ENCODE assay signal across 27 cellular contexts in the genomic region with DNA sequence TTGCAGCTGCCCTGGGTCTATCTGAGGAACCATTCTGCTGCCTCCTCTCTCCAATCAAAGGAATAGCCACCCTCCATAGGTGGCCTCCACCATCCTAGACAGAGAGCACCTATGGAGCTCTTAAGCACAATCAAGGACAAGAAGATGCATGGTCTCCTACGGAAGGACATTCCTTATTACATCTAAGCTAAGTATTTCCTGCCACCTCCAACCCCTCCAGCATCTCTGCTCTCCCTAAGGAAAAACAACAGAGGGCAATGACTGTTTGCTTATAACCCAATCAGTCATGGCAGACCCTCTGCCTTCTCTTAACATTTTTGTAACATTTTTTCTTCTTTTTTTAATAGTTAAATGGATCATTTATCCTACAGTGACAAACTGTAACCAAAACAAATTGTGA. TPM values are rescaled to one million over a fixed set of nuclear protein-coding genes. Genes with fewer than 3 reads are reported as not detected.
A peak's percentile ranks its signal among the peaks of the same experiment; 100 is the strongest.
DNase-seq lines count a peak whose midpoint lies in the region; ATAC-seq, FAIRE-seq and TF ChIP-seq lines count a peak whose summit lies in the region.
"Had no signal": no experiment of that assay in that cellular context is flagged by ENCODE, and none has a peak within 500 bp of the region (broad histone marks: within the 10 kb centered on the region; RNA-seq: fewer than 3 reads in every experiment).

No MANE protein-coding gene starts in this region.

- H3K4me1 Mint-ChIP-seq in nephron (peaks cover 15% of the 10 kb centered on the region), Calu3 (ENCODE audit: low read depth, unreplicated experiment) (peaks cover 15% of the 10 kb centered on the region)
- no peaks in the 10 kb centered on the region for H3K4me1 Mint-ChIP-seq in activated CD4-positive, alpha-beta memory T cell treated with anti-CD3 and anti-CD28 coated beads for 36 hours (ENCODE audit: low read depth)

- dilution Hi-C loops in mammary epithelial cell (cut with HindIII; ENCODE audit: low sequenced_read_pairs), result no loop called here

- H3K4me1 ChIP-seq in mammary epithelial cell (ENCODE audit: insufficient read depth, low read length), result no peaks in the 10 kb centered on the region
- H3K4me1 ChIP-seq in breast epithelium, result no peaks in the 10 kb centered on the region
- H3K4me1 ChIP-seq in K562 (replicated peaks in 1 of 2; ENCODE audit: control insufficient read depth in 2 of 2, insufficient read depth in 2 of 2, low read length in 2 of 2), result no peaks in the 10 kb centered on the region; a peak in 2 of 5 replicates
- H3K4me1 ChIP-seq in upper lobe of right lung, result no peaks in the 10 kb centered on the region
- H3K4me1 ChIP-seq in heart left ventricle, result peaks cover 0 to 2% (median 0%) of the 10 kb centered on the region in 12 donors
- H3K4me1 ChIP-seq: HAP-1 had no signal

- WGBS in mammary epithelial cell (ENCODE audit: low coverage, missing lambda C conversion rate), result 43% methylated on average over 1 of the region's 1 CpG
- WGBS in K562 (ENCODE audit: insufficient coverage, low coverage, missing lambda C conversion rate), result 0% methylated on average over 1 of the region's 1 CpG
- 29 to 64% (median 43%) methylated on average over 1 of the region's 1 CpG for WGBS in heart left ventricle, 4 donors

- TF ChIP-seq POLR2A in breast epithelium (IDR thresholded peaks at IDR 0.05), result no peak
- TF ChIP-seq POLR2A in K562 (conservative IDR thresholded peaks at IDR 0.05), result no peak
- TF ChIP-seq POLR2A in heart left ventricle (IDR thresholded peaks at IDR 0.05), result no peak

- ATAC-seq in K562, result no peak
- peak; percentile 20 for ATAC-seq in upper lobe of right lung
- ATAC-seq in heart left ventricle, result no peak
- ATAC-seq: A549, GM12878 had no signal

- peak overlapping the region; percentile 26 for H2AFZ ChIP-seq in mammary epithelial cell (ENCODE audit: low read depth, low read length)
- H2AFZ ChIP-seq in K562 (ENCODE audit: low read depth, low read length), result peak overlapping the region; percentile 65; the same call in 1 of the 2 replicates
- H2AFZ ChIP-seq: GM23248 had no signal

- TF ChIP-seq CTCF in mammary epithelial cell (conservative IDR thresholded peaks at IDR 0.05 in 1 of 2, IDR thresholded peaks at IDR 0.05 in 1 of 2; ENCODE audit: extremely low read depth in 1 of 2, insufficient read depth in 1 of 2, low read depth in 1 of 2, low read length in 2 of 2) (no peak), breast epithelium (IDR thresholded peaks at IDR 0.05) (no peak), K562 (IDR thresholded peaks at IDR 0.05 in 2 of 3, conservative IDR thresholded peaks at IDR 0.05 in 1 of 3; ENCODE audit: insufficient read depth in 2 of 3, low read depth in 1 of 3, low read length in 3 of 3) (no peak), nephron (IDR thresholded peaks at IDR 0.05; ENCODE audit: unreplicated experiment in 3 of 3) (no peak), upper lobe of right lung (IDR thresholded peaks at IDR 0.05) (no peak), heart left ventricle (IDR thresholded peaks at IDR 0.05) (no peak), Calu3 (IDR thresholded peaks at IDR 0.05; ENCODE audit: unreplicated experiment) (no peak)

- no peak overlapping the region for H3K9ac ChIP-seq in mammary epithelial cell (ENCODE audit: insufficient read depth, low read length)
- no peak overlapping the region for H3K9ac ChIP-seq in K562 (ENCODE audit: insufficient read depth in 1 of 2, low read depth in 2 of 2, low read length in 2 of 2)
- H3K9ac ChIP-seq: GM23248 had no signal

- no peaks in the 10 kb centered on the region for H3K9me1 ChIP-seq in K562 (ENCODE audit: control insufficient read depth, insufficient read depth, low read length)

- H3K27me3 ChIP-seq in mammary epithelial cell (ENCODE audit: insufficient read depth, low read length) (no peaks in the 10 kb centered on the region), breast epithelium (no peaks in the 10 kb centered on the region), K562 (ENCODE audit: control insufficient read depth in 2 of 2, insufficient read depth in 2 of 2, low read length in 2 of 2) (no peaks in the 10 kb centered on the region), upper lobe of right lung (no peaks in the 10 kb centered on the region), heart left ventricle (no peaks in the 10 kb centered on the region)

- intact Hi-C loops in mammary epithelial cell (cut with micrococcal nuclease) (loop anchor here (1.0 to 5.0 kb wide), 7 partner anchors 54 to 241 kb away; no protein-coding TSS in a partner anchor), breast epithelium (cut with DNase I; ENCODE audit: low total_unique reads) (no loop called here), K562 (cut with micrococcal nuclease) (loop anchor here (1.0 to 10.0 kb wide), 6 partner anchors 54 to 274 kb away; partner anchors contain the start of gene OXA1L), upper lobe of right lung (cut with DNase I) (loop anchor here (10.0 kb wide), 1 partner anchor 84 kb away; no protein-coding TSS in a partner anchor), heart left ventricle (cut with DNase I) (loop anchor here in 7 of 10 donors (5.0 to 10.0 kb wide), 5 partner anchors 156 to 196 kb away; partner anchors contain the start of genes SLC7A7 (in 5 of the 7) and MRPL52 (in 1 of the 7)), Calu3 (cut with micrococcal nuclease; ENCODE audit: unreplicated experiment) (loop anchor here (5.0 kb wide), 1 partner anchor 193 kb away; no protein-coding TSS in a partner anchor)
- intact Hi-C loops in activated CD4-positive, alpha-beta memory T cell treated with anti-CD3 and anti-CD28 coated beads for 36 hours (cut with micrococcal nuclease), result no loop called here

- H3K4me2 ChIP-seq in mammary epithelial cell (ENCODE audit: insufficient read depth, low read depth, low read length) (no peak overlapping the region), K562 (ENCODE audit: insufficient read depth, low read length) (no peak overlapping the region)
- H3K4me2 ChIP-seq: A549 had no signal

- no peak overlapping the region for H3K4me3 Mint-ChIP-seq in nephron
- H3K4me3 Mint-ChIP-seq in activated CD4-positive, alpha-beta memory T cell treated with anti-CD3 and anti-CD28 coated beads for 36 hours, result no peak overlapping the region
- no peak overlapping the region for H3K4me3 Mint-ChIP-seq in Calu3 (ENCODE audit: low read depth, unreplicated experiment)
- H3K4me3 Mint-ChIP-seq: CD4-positive, alpha-beta T cell had no signal

- in situ Hi-C loops in mammary epithelial cell (cut with MboI; ENCODE audit: low sequenced_read_pairs in 2 of 2), result loop anchor here (5.0 to 25.0 kb wide), 3 partner anchors 92 to 264 kb away; partner anchors contain the start of gene LRP10 (in 1 of the 2)
- in situ Hi-C loops in K562 (cut with MboI), result loop anchor here (10.0 kb wide), 2 partner anchors 186 to 264 kb away; no protein-coding TSS in a partner anchor

- no peak for TF ChIP-seq EP300 in K562 (IDR thresholded peaks at IDR 0.05; ENCODE audit: low read length)

- CTCF ChIA-PET in mammary epithelial cell (lab: Charles Lee; ENCODE audit: low non-redundant PET) (no interaction called here), K562 (lab: Yijun Ruan, JAX; ENCODE audit: low intra/inter-chr PET ratio) (interaction anchor here (1.1 kb wide), 1 partner anchor 195 kb away, joined by 3 read pairs; no protein-coding TSS in a partner anchor), Calu3 (lab: Charles Lee) (no interaction called here)
- CTCF ChIA-PET in activated CD4-positive, alpha-beta memory T cell treated with anti-CD3 and anti-CD28 coated beads for 36 hours (lab: Charles Lee), result interaction anchor here (0.6 to 3.7 kb wide), 6 partner anchors 88 to 196 kb away, joined by 3 to 27 read pairs (median 4); no protein-coding TSS in a partner anchor

- DNase-seq in mammary epithelial cell, result no peak
- DNase-seq in breast epithelium (ENCODE audit: low spot score in 2 of 2), result no peak
- no peak for DNase-seq in K562 (ENCODE audit: extremely low read depth in 1 of 4, low spot score in 3 of 4)
- DNase-seq in upper lobe of right lung, result no peak
- no peak for DNase-seq in activated CD4-positive, alpha-beta memory T cell treated with anti-CD3 and anti-CD28 coated beads for 36 hours
- no peak for DNase-seq in heart left ventricle
- no peak for DNase-seq in Calu3
- DNase-seq: AML-193; Caco-2; CD4-positive, alpha-beta T cell; DMS153; DMS79; GM23248; IMR-90 had no signal

- TF ChIP-seq RAD21 in K562 (CRISPR knock-in tag; conservative IDR thresholded peaks at IDR 0.05 in 1 of 2, IDR thresholded peaks at IDR 0.05 in 1 of 2), result no peak

- H3K36me3 Mint-ChIP-seq in nephron (ENCODE audit: low read depth) (no peaks in the 10 kb centered on the region), Calu3 (ENCODE audit: insufficient read depth, unreplicated experiment) (no peaks in the 10 kb centered on the region)
- no peaks in the 10 kb centered on the region for H3K36me3 Mint-ChIP-seq in activated CD4-positive, alpha-beta memory T cell treated with anti-CD3 and anti-CD28 coated beads for 36 hours

- H3K9me3 ChIP-seq in mammary epithelial cell (replicated peaks; ENCODE audit: insufficient read depth, low read length) (no peaks in the 10 kb centered on the region), breast epithelium (no peaks in the 10 kb centered on the region), K562 (replicated peaks; ENCODE audit: control insufficient read depth, insufficient read depth, low read depth, low read length) (no peaks in the 10 kb centered on the region), upper lobe of right lung (no peaks in the 10 kb centered on the region), heart left ventricle (no peaks in the 10 kb centered on the region)
- H3K9me3 ChIP-seq: A549, Caco-2, HAP-1 had no signal

- H3K27ac ChIP-seq in mammary epithelial cell (ENCODE audit: insufficient read depth, low read depth, low read length) (no peak overlapping the region), breast epithelium (no peak overlapping the region), K562 (ENCODE audit: extremely low read depth, low read depth, low read length) (no peak overlapping the region), upper lobe of right lung (no peak overlapping the region), heart left ventricle (no peak overlapping the region)
- H3K27ac ChIP-seq: 22Rv1, A549, C4-2B, GM23248, HL-60 had no signal

- H3K79me2 ChIP-seq in mammary epithelial cell (ENCODE audit: insufficient read depth, low read length) (no peaks in the 10 kb centered on the region), K562 (ENCODE audit: control insufficient read depth, insufficient read depth, low read length) (no peaks in the 10 kb centered on the region)

- H4K20me1 ChIP-seq in mammary epithelial cell (ENCODE audit: insufficient read depth, low read length) (no peaks in the 10 kb centered on the region), K562 (replicated peaks; ENCODE audit: control insufficient read depth, insufficient read depth, low read length) (no peaks in the 10 kb centered on the region)

- no peaks in the 10 kb centered on the region for H3K36me3 ChIP-seq in mammary epithelial cell (ENCODE audit: insufficient read depth, low read length)
- H3K36me3 ChIP-seq in breast epithelium, result no peaks in the 10 kb centered on the region
- no peaks in the 10 kb centered on the region for H3K36me3 ChIP-seq in K562 (ENCODE audit: control insufficient read depth, insufficient read depth, low read length)
- H3K36me3 ChIP-seq in upper lobe of right lung, result no peaks in the 10 kb centered on the region
- no peaks in the 10 kb centered on the region for H3K36me3 ChIP-seq in heart left ventricle
- H3K36me3 ChIP-seq: HAP-1 had no signal

- POLR2A ChIA-PET in K562 (lab: Yijun Ruan, JAX), result interaction anchor here (0.6 to 1.3 kb wide), 2 partner anchors 12 to 65 kb away, joined by 3 to 4 read pairs; no protein-coding TSS in a partner anchor
- POLR2A ChIA-PET in activated CD4-positive, alpha-beta memory T cell treated with anti-CD3 and anti-CD28 coated beads for 36 hours (lab: Charles Lee), result no interaction called here

- H3K27ac Mint-ChIP-seq in nephron (peak overlapping the region; percentile 32 to 49 (median 35)), Calu3 (ENCODE audit: unreplicated experiment) (no peak overlapping the region)
- H3K27ac Mint-ChIP-seq in activated CD4-positive, alpha-beta memory T cell treated with anti-CD3 and anti-CD28 coated beads for 36 hours, result no peak overlapping the region
- H3K27ac Mint-ChIP-seq: CD4-positive, alpha-beta T cell had no signal

- no peaks in the 10 kb centered on the region for H3K9me3 Mint-ChIP-seq in nephron
- H3K9me3 Mint-ChIP-seq in activated CD4-positive, alpha-beta memory T cell treated with anti-CD3 and anti-CD28 coated beads for 36 hours, result no peaks in the 10 kb centered on the region
- H3K9me3 Mint-ChIP-seq in Calu3 (ENCODE audit: low read depth, unreplicated experiment), result no peaks in the 10 kb centered on the region
- H3K9me3 Mint-ChIP-seq: CD4-positive, alpha-beta T cell had no signal

- H3K4me3 ChIP-seq in mammary epithelial cell (replicated peaks in 1 of 3; ENCODE audit: insufficient read depth in 1 of 3, low read depth in 2 of 3, low read length in 3 of 3) (no peak overlapping the region), breast epithelium (no peak overlapping the region), K562 (no peak overlapping the region), upper lobe of right lung (no peak overlapping the region), heart left ventricle (no peak overlapping the region)
- H3K4me3 ChIP-seq: A549, GM12878, GM23248, HAP-1 had no signal

- H3K27me3 Mint-ChIP-seq in nephron (ENCODE audit: low read depth) (peaks cover 4% of the 10 kb centered on the region), Calu3 (ENCODE audit: unreplicated experiment) (no peaks in the 10 kb centered on the region)
- H3K27me3 Mint-ChIP-seq in activated CD4-positive, alpha-beta memory T cell treated with anti-CD3 and anti-CD28 coated beads for 36 hours, result no peaks in the 10 kb centered on the region
- H3K27me3 Mint-ChIP-seq: CD4-positive, alpha-beta T cell had no signal

- BruUV-seq in mammary epithelial cell (replicated peaks; lab: Mats Ljungman, UMichigan), result no TSS peak
- BruUV-seq in K562 (replicated peaks; lab: Mats Ljungman, UMichigan), result no TSS peak
- BruUV-seq in Calu3 (replicated peaks; lab: Mats Ljungman, UMichigan), result no TSS peak

- FAIRE-seq in K562 (lab: Jason Lieb, UNC), result no peak
- FAIRE-seq: A549, GM18507 had no signal

RNA-seq across cellular contexts. Expression of gene OR6J1, which starts 14.8 kb away (rescaled TPM):
- total RNA-seq in mammary epithelial cell (not detected), breast epithelium (not detected), K562 (2014; rRNA removed) (not detected in 2 replicates), K562 (2014; rRNA removed; fragmentation: Illumina TruSeq; extraction: Trizol) (0.03 TPM in 1 of 2 replicates, not detected in the other), K562 (2015; rRNA removed; fragmentation: Illumina TruSeq; extraction: Trizol) (not detected in 2 replicates), K562 (2021) (not detected in 2 replicates), upper lobe of right lung (not detected), heart left ventricle (under 1 TPM in 1 of 9 donors, not detected in 8; 0.06 TPM), Calu3 (2022) (not detected in 2 replicates)
- polyA plus RNA-seq in mammary epithelial cell (not detected), K562 (2011; rRNA removed) (not detected in 2 replicates), K562 (2014; fragmentation: Illumina TruSeq; extraction: Trizol) (not detected in 2 replicates), K562 (2014; fragmentation: Nextera tagmentation; extraction: Ambion mirVana) (not detected), K562 (2014; rRNA removed) (0.08 TPM in 1 of 2 replicates, not detected in the other), heart left ventricle (not detected)
- polyA minus RNA-seq in mammary epithelial cell, result not detected
- total RNA-seq in K562 (2011; cell fraction: chromatin; rRNA removed; ENCODE audit: low replicate concordance), result 0.14 and 0.33 TPM in 2 replicates
- under 0.01 and 0.26 TPM in 2 replicates for total RNA-seq in K562 (2011; cell fraction: nucleolus; rRNA removed)
- total RNA-seq in K562 (2011; cell fraction: nucleoplasm; rRNA removed), result 0.66 and 0.69 TPM in 2 replicates
- not detected in 2 replicates for polyA plus RNA-seq in K562 (2011; cell fraction: cytosol; rRNA removed)
- not detected in 2 replicates for polyA plus RNA-seq in K562 (2011; cell fraction: nucleus; rRNA removed)
- polyA plus RNA-seq in K562 (2012), result 0.03 TPM in 1 of 2 replicates, not detected in the other
- not detected in 2 replicates for polyA minus RNA-seq in K562 (2011; rRNA and poly(A)+ RNA removed)
- polyA minus RNA-seq in K562 (2011; cell fraction: cytosol; rRNA and poly(A)+ RNA removed), result not detected in 2 replicates
- not detected in 2 replicates for polyA minus RNA-seq in K562 (2011; cell fraction: nucleus; rRNA and poly(A)+ RNA removed)
- total RNA-seq in activated CD4-positive, alpha-beta memory T cell treated with anti-CD3 and anti-CD28 coated beads for 36 hours, result not detected
- total RNA-seq: CD4-positive, alpha-beta T cell; Daoy; G401; GM12878; GM23248; H4; HT1080; IMR-90 had no signal
- polyA plus RNA-seq: A549, BJ, GM12878, GM23248, IMR-90 had no signal

Comparison
In these comparisons a context has a peak if more than half of its experiments do, and no peak if none do; other contexts are left out.
1. intact Hi-C loops: an anchor here in mammary epithelial cell (1.0 to 5.0 kb wide), K562 (1.0 to 10.0 kb wide), upper lobe of right lung (10.0 kb wide), heart left ventricle (5.0 to 10.0 kb wide) and Calu3 (5.0 kb wide); none called in breast epithelium and activated CD4-positive, alpha-beta memory T cell treated with anti-CD3 and anti-CD28 coated beads for 36 hours.
2. H3K27ac Mint-ChIP-seq: peak in nephron (3 of 3); none in activated CD4-positive, alpha-beta memory T cell treated with anti-CD3 and anti-CD28 coated beads for 36 hours (single experiment) and Calu3 (single experiment).
3. CTCF ChIA-PET loops: an anchor here in K562 (1.1 kb wide) and activated CD4-positive, alpha-beta memory T cell treated with anti-CD3 and anti-CD28 coated beads for 36 hours (0.6 to 3.7 kb wide); none called in mammary epithelial cell and Calu3.